Comparison of ENCODE assay signal across 1 cellular context in the genomic region with DNA sequence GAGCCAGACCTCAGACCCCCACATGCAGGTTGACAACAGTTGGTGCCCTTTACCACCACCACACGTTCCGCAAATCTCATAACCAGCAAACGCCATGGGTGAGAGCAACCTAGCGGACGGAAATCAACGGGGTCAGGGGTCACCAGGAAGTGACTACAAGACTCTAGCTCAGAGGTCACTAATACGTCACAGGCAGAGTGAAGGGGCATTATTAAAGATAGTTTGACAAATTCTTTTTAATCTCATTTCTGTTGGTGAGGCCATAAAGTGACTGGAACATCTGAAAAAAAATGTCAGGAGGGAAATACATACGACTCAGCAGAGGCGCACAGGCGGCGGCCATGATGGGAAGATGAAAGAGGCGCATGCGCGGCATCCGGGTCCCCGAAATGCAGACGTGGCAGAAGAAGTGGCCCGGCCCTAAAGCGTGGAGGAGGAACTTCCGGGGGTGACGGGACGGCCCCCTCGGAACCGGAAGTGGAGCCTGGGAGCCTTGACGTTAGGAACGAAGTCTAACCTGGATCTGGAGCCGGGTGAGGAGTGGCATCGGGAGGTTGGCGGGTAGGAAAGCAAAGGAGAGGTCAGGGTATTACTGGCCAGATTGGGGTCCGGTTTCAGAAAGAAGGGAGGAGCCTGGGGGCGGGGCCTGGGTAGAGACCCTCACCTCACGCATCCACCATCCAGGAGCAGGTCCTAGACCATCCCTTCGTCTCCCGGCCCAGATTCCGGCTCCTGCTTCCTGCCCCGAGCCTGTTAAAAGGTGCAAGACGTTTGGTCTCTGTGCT.
A peak's percentile ranks its signal among the peaks of the same experiment; 100 is the strongest.
TF ChIP-seq lines count a peak whose summit lies in the region.

Gene SEC24C (plus strand): TSS at position 468 of the 785 bp plus-strand sequence. CDS start 2,461 bp downstream, outside the sequence.

TF ChIP-seq in A549, 52 proteins besides CTCF, POLR2A, EP300 and RAD21 (continued from another document):
- TF ChIP-seq, protein P1, sequence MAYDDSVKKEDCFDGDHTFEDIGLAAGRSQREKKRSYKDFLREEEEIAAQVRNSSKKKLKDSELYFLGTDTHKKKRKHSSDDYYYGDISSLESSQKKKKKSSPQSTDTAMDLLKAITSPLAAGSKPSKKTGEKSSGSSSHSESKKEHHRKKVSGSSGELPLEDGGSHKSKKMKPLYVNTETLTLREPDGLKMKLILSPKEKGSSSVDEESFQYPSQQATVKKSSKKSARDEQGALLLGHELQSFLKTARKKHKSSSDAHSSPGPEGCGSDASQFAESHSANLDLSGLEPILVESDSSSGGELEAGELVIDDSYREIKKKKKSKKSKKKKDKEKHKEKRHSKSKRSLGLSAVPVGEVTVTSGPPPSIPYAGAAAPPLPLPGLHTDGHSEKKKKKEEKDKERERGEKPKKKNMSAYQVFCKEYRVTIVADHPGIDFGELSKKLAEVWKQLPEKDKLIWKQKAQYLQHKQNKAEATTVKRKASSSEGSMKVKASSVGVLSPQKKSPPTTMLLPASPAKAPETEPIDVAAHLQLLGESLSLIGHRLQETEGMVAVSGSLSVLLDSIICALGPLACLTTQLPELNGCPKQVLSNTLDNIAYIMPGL (CRISPR knock-in tag; IDR thresholded peaks at IDR 0.05; ENCODE audit: borderline replicate concordance) = no peak
- no peak for TF ChIP-seq KDM1A (IDR thresholded peaks at IDR 0.05; ENCODE audit: low read depth)
- TF ChIP-seq, protein P2, sequence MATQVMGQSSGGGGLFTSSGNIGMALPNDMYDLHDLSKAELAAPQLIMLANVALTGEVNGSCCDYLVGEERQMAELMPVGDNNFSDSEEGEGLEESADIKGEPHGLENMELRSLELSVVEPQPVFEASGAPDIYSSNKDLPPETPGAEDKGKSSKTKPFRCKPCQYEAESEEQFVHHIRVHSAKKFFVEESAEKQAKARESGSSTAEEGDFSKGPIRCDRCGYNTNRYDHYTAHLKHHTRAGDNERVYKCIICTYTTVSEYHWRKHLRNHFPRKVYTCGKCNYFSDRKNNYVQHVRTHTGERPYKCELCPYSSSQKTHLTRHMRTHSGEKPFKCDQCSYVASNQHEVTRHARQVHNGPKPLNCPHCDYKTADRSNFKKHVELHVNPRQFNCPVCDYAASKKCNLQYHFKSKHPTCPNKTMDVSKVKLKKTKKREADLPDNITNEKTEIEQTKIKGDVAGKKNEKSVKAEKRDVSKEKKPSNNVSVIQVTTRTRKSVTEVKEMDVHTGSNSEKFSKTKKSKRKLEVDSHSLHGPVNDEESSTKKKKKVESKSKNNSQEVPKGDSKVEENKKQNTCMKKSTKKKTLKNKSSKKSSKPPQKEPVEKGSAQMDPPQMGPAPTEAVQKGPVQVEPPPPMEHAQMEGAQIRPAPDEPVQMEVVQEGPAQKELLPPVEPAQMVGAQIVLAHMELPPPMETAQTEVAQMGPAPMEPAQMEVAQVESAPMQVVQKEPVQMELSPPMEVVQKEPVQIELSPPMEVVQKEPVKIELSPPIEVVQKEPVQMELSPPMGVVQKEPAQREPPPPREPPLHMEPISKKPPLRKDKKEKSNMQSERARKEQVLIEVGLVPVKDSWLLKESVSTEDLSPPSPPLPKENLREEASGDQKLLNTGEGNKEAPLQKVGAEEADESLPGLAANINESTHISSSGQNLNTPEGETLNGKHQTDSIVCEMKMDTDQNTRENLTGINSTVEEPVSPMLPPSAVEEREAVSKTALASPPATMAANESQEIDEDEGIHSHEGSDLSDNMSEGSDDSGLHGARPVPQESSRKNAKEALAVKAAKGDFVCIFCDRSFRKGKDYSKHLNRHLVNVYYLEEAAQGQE (IDR thresholded peaks at IDR 0.05) = peak; percentile 26; the same call in 1 of the 2 replicates
- TF ChIP-seq KDM5A (IDR thresholded peaks at IDR 0.05) = 0 out of 2 replicates have a peak, but pooled peaks have one; percentile 2
- TF ChIP-seq MYC (IDR thresholded peaks at IDR 0.05; ENCODE audit: borderline replicate concordance, low read length) = peak; percentile 84
- no peak for TF ChIP-seq NFE2L2 (conservative IDR thresholded peaks at IDR 0.05; ENCODE audit: low read length)
- no peak for TF ChIP-seq SMC3 (IDR thresholded peaks at IDR 0.05)
- TF ChIP-seq RCOR1 (IDR thresholded peaks at IDR 0.05; ENCODE audit: low read depth, low read length) = no peak
- no peak for TF ChIP-seq BHLHE40 (IDR thresholded peaks at IDR 0.05; ENCODE audit: low read depth, low read length)
- peak; percentile 97 for TF ChIP-seq MAFK (IDR thresholded peaks at IDR 0.05; ENCODE audit: partially characterized antibody)
- TF ChIP-seq HES2 (IDR thresholded peaks at IDR 0.05) = no peak
- TF ChIP-seq HEYL (CRISPR knock-in tag; IDR thresholded peaks at IDR 0.05) = no peak
- no peak for TF ChIP-seq TFCP2L1 (CRISPR knock-in tag; IDR thresholded peaks at IDR 0.05)
- no peak for TF ChIP-seq HOXB5 (CRISPR knock-in tag; IDR thresholded peaks at IDR 0.05)
- 0 out of 2 replicates have a peak, but pooled peaks have one; percentile 13 for TF ChIP-seq E2F6 (IDR thresholded peaks at IDR 0.05; ENCODE audit: borderline replicate concordance, low read depth)
- no peak for TF ChIP-seq POLR2AphosphoS2 (conservative IDR thresholded peaks at IDR 0.05; ENCODE audit: low read length)
- peak; percentile 88; the same call in 1 of the 2 replicates for TF ChIP-seq MAZ (IDR thresholded peaks at IDR 0.05; ENCODE audit: borderline replicate concordance, low read depth, low read length)
- no peak for TF ChIP-seq RNF2 (IDR thresholded peaks at IDR 0.05; ENCODE audit: borderline replicate concordance, low read depth)
- TF ChIP-seq ZSCAN20 (CRISPR knock-in tag; IDR thresholded peaks at IDR 0.05) = no peak
- TF ChIP-seq RFX5 (IDR thresholded peaks at IDR 0.05) = no peak; the same call in 1 of the 2 replicates
- no peak for TF ChIP-seq CHD4 (IDR thresholded peaks at IDR 0.05; ENCODE audit: borderline replicate concordance)
- no peak for TF ChIP-seq PHF8 (IDR thresholded peaks at IDR 0.05; ENCODE audit: borderline replicate concordance, low read depth)
- peak; percentile 31; the same call in 1 of the 2 replicates for TF ChIP-seq FOXS1 (CRISPR knock-in tag; IDR thresholded peaks at IDR 0.05)
- TF ChIP-seq ATOH8 (CRISPR knock-in tag; IDR thresholded peaks at IDR 0.05; ENCODE audit: low read depth) = peak; percentile 34; the same call in 1 of the 2 replicates
- TF ChIP-seq, protein P3, sequence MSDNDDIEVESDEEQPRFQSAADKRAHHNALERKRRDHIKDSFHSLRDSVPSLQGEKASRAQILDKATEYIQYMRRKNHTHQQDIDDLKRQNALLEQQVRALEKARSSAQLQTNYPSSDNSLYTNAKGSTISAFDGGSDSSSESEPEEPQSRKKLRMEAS (IDR thresholded peaks at IDR 0.05) = peak; percentile 64
- TF ChIP-seq, protein P4, sequence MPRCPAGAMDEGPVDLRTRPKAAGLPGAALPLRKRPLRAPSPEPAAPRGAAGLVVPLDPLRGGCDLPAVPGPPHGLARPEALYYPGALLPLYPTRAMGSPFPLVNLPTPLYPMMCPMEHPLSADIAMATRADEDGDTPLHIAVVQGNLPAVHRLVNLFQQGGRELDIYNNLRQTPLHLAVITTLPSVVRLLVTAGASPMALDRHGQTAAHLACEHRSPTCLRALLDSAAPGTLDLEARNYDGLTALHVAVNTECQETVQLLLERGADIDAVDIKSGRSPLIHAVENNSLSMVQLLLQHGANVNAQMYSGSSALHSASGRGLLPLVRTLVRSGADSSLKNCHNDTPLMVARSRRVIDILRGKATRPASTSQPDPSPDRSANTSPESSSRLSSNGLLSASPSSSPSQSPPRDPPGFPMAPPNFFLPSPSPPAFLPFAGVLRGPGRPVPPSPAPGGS (IDR thresholded peaks at IDR 0.05) = peak; percentile 65
- TF ChIP-seq, protein P5, sequence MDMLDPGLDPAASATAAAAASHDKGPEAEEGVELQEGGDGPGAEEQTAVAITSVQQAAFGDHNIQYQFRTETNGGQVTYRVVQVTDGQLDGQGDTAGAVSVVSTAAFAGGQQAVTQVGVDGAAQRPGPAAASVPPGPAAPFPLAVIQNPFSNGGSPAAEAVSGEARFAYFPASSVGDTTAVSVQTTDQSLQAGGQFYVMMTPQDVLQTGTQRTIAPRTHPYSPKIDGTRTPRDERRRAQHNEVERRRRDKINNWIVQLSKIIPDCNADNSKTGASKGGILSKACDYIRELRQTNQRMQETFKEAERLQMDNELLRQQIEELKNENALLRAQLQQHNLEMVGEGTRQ (IDR thresholded peaks at IDR 0.05) = no peak
- no peak for TF ChIP-seq RARB (CRISPR knock-in tag; IDR thresholded peaks at IDR 0.05)
- no peak; the same call in 1 of the 2 replicates for TF ChIP-seq FOSB (CRISPR knock-in tag; IDR thresholded peaks at IDR 0.05)
- TF ChIP-seq GATA3 (IDR thresholded peaks at IDR 0.05; ENCODE audit: borderline replicate concordance) = peak; percentile 10; the same call in 1 of the 2 replicates
- TF ChIP-seq CBX2 (IDR thresholded peaks at IDR 0.05; ENCODE audit: borderline replicate concordance, low read depth) = no peak
- no peak for TF ChIP-seq HDAC2 (IDR thresholded peaks at IDR 0.05)
- no peak for TF ChIP-seq EHMT2 (IDR thresholded peaks at IDR 0.05; ENCODE audit: low read depth)
- TF ChIP-seq ZFP36 (IDR thresholded peaks at IDR 0.05; ENCODE audit: borderline replicate concordance, partially characterized antibody) = no peak
- TF ChIP-seq JUNB (IDR thresholded peaks at IDR 0.05) = no peak
- TF ChIP-seq ESRRA (IDR thresholded peaks at IDR 0.05; ENCODE audit: borderline replicate concordance, low read length) = no peak
- TF ChIP-seq EHF (CRISPR knock-in tag; IDR thresholded peaks at IDR 0.05) = 0 out of 2 replicates have a peak, but pooled peaks have one; percentile 44
